17 cellular contexts compared by ENCODE assay signal in genomic region chr5:157598350-157598936, GRCh38. TPM values are rescaled to one million over a fixed set of nuclear protein-coding genes. Genes with fewer than 3 reads are reported as not detected.
A peak's percentile ranks its signal among the peaks of the same experiment; 100 is the strongest.
DNase-seq lines count a peak whose midpoint lies in the region; ATAC-seq and TF ChIP-seq lines count a peak whose summit lies in the region.
"Had no signal": no experiment of that assay in that cellular context is flagged by ENCODE, and none has a peak within 500 bp of the region (broad histone marks: within the 10 kb centered on the region; RNA-seq: fewer than 3 reads in every experiment).

No MANE protein-coding gene starts in this region.

- intact Hi-C loops in transverse colon (cut with DNase I; ENCODE audit: low total_unique reads) = no loop called here

- H3K4me1 ChIP-seq in transverse colon = peaks cover 0 to 12% (median 0%) of the 10 kb centered on the region in 4 donors
- H3K4me1 ChIP-seq: sigmoid colon had no signal

- peaks cover 7% of the 10 kb centered on the region for H3K9me3 Mint-ChIP-seq in T-helper 2 cell treated with Interferon-gamma antibody and Interleukin-4, amounts not matched to agents 5 μg/mL and 100 μg/mL, for 36 hours
- H3K9me3 Mint-ChIP-seq in IgD-negative memory B cell = no peaks in the 10 kb centered on the region
- H3K9me3 Mint-ChIP-seq in activated naive CD8-positive, alpha-beta T cell treated with anti-CD3 and anti-CD28 coated beads, Interleukin-2, amount 10 ng/mL, durations not matched to agents 7 days and 5 days = peaks cover 2% of the 10 kb centered on the region
- H3K9me3 Mint-ChIP-seq: brain, nephron had no signal

- 54 to 91% methylated on average over 2 of the region's 2 CpGs for WGBS in transverse colon (ENCODE audit: low coverage in 1 of 2), 2 donors

- no peak for TF ChIP-seq CTCF in transverse colon (IDR thresholded peaks at IDR 0.05)

- peak; percentile 17 for ATAC-seq in GM19468 (IDR thresholded peaks at IDR 0.05; ENCODE audit: extremely low read depth, unreplicated experiment)
- ATAC-seq in activated naive CD8-positive, alpha-beta T cell treated with anti-CD3 and anti-CD28 coated beads, Interleukin-2, amount 10 ng/mL, durations not matched to agents 7 days and 5 days (ENCODE audit: low read depth) = no peak

- H3K9me3 ChIP-seq in transverse colon = no peaks in the 10 kb centered on the region
- H3K9me3 ChIP-seq: sigmoid colon had no signal

- in situ Hi-C loops in transverse colon (cut with MboI; ENCODE audit: low pct_ligation_motif_present in 1 of 4, low pct_unique_long_range_greater_than_20kb in 1 of 4, low sequenced_read_pairs in 3 of 4) = no loop called here

- H3K27me3 ChIP-seq in transverse colon = no peaks in the 10 kb centered on the region
- H3K27me3 ChIP-seq: sigmoid colon had no signal

- H3K36me3 Mint-ChIP-seq in T-helper 2 cell treated with Interferon-gamma antibody and Interleukin-4, amounts not matched to agents 5 μg/mL and 100 μg/mL, for 36 hours (ENCODE audit: low read depth) = peaks cover 10% of the 10 kb centered on the region
- H3K36me3 Mint-ChIP-seq in IgD-negative memory B cell = peaks cover 4% of the 10 kb centered on the region
- peaks cover 20% of the 10 kb centered on the region for H3K36me3 Mint-ChIP-seq in activated naive CD8-positive, alpha-beta T cell treated with anti-CD3 and anti-CD28 coated beads, Interleukin-2, amount 10 ng/mL, durations not matched to agents 7 days and 5 days
- H3K36me3 Mint-ChIP-seq: brain had no signal

- POLR2A ChIA-PET in activated naive CD8-positive, alpha-beta T cell treated with anti-CD3 and anti-CD28 coated beads, Interleukin-2, amount 10 ng/mL, durations not matched to agents 7 days and 5 days (lab: Charles Lee) = interaction anchor here (0.9 kb wide), 1 partner anchor 10 kb away, joined by 3 read pairs; no protein-coding TSS in a partner anchor

- peaks cover 88% of the 10 kb centered on the region for H3K4me1 Mint-ChIP-seq in T-helper 2 cell treated with Interferon-gamma antibody and Interleukin-4, amounts not matched to agents 5 μg/mL and 100 μg/mL, for 36 hours (ENCODE audit: low read depth)
- peaks cover 64 to 80% (median 73%) of the 10 kb centered on the region in 3 donors for H3K4me1 Mint-ChIP-seq in IgD-negative memory B cell
- H3K4me1 Mint-ChIP-seq in activated naive CD8-positive, alpha-beta T cell treated with anti-CD3 and anti-CD28 coated beads, Interleukin-2, amount 10 ng/mL, durations not matched to agents 7 days and 5 days = peaks cover 76% of the 10 kb centered on the region

- DNase-seq in T-helper 2 cell treated with Interferon-gamma antibody and Interleukin-4, amounts not matched to agents 5 μg/mL and 100 μg/mL, for 36 hours (ENCODE audit: low spot score) = no peak
- DNase-seq in T-helper 2 cell (no peak), transverse colon (no peak), HuH-7.5 (ENCODE audit: low spot score) (no peak), NCI-H69 (lab: John Stamatoyannopoulos, UW) (no peak)
- no peak for DNase-seq in activated naive CD8-positive, alpha-beta T cell treated with anti-CD3 and anti-CD28 coated beads, Interleukin-2, amount 10 ng/mL, durations not matched to agents 7 days and 5 days
- DNase-seq: 8988T; effector memory CD4-positive, alpha-beta T cell; foreskin melanocyte; kidney glomerular epithelial cell; NCI-H1930; sigmoid colon; trophoblast cell had no signal

- H3K36me3 ChIP-seq in transverse colon = no peaks in the 10 kb centered on the region
- H3K36me3 ChIP-seq: sigmoid colon had no signal

- peak overlapping the region; percentile 9 for H3K4me3 Mint-ChIP-seq in T-helper 2 cell treated with Interferon-gamma antibody and Interleukin-4, amounts not matched to agents 5 μg/mL and 100 μg/mL, for 36 hours
- H3K4me3 Mint-ChIP-seq in IgD-negative memory B cell = peak overlapping the region in 3 of 4 donors; percentile 31 to 67 (median 63)
- peak overlapping the region; percentile 27 for H3K4me3 Mint-ChIP-seq in activated naive CD8-positive, alpha-beta T cell treated with anti-CD3 and anti-CD28 coated beads, Interleukin-2, amount 10 ng/mL, durations not matched to agents 7 days and 5 days
- H3K4me3 Mint-ChIP-seq: brain, nephron had no signal

- peak overlapping the region; percentile 60 for H3K27ac Mint-ChIP-seq in T-helper 2 cell treated with Interferon-gamma antibody and Interleukin-4, amounts not matched to agents 5 μg/mL and 100 μg/mL, for 36 hours
- peak overlapping the region; percentile 91 to 94 (median 93) for H3K27ac Mint-ChIP-seq in IgD-negative memory B cell
- peak overlapping the region; percentile 35 for H3K27ac Mint-ChIP-seq in activated naive CD8-positive, alpha-beta T cell treated with anti-CD3 and anti-CD28 coated beads, Interleukin-2, amount 10 ng/mL, durations not matched to agents 7 days and 5 days
- H3K27ac Mint-ChIP-seq: brain, nephron had no signal

- TF ChIP-seq POLR2A in transverse colon (IDR thresholded peaks at IDR 0.05) = no peak

- H3K27ac ChIP-seq in transverse colon = peak overlapping the region in 1 of 4 donors; percentile 27
- H3K27ac ChIP-seq: sigmoid colon had no signal

- TF ChIP-seq EP300 in transverse colon (IDR thresholded peaks at IDR 0.05; ENCODE audit: low read depth) = no peak

- H3K27me3 Mint-ChIP-seq in T-helper 2 cell treated with Interferon-gamma antibody and Interleukin-4, amounts not matched to agents 5 μg/mL and 100 μg/mL, for 36 hours (ENCODE audit: low read depth) = no peaks in the 10 kb centered on the region
- no peaks in the 10 kb centered on the region for H3K27me3 Mint-ChIP-seq in IgD-negative memory B cell
- no peaks in the 10 kb centered on the region for H3K27me3 Mint-ChIP-seq in activated naive CD8-positive, alpha-beta T cell treated with anti-CD3 and anti-CD28 coated beads, Interleukin-2, amount 10 ng/mL, durations not matched to agents 7 days and 5 days
- H3K27me3 Mint-ChIP-seq: brain had no signal

- H3K4me3 ChIP-seq in transverse colon = no peak overlapping the region
- H3K4me3 ChIP-seq: sigmoid colon had no signal

RNA-seq across cellular contexts. Expression of gene ADAM19, which starts 22.9 kb away (rescaled TPM):
- polyA plus RNA-seq in IgD-negative memory B cell = 45.1 TPM
- 10 to 100 TPM; 28.3 to 29.0 TPM for total RNA-seq in activated naive CD8-positive, alpha-beta T cell treated with anti-CD3 and anti-CD28 coated beads, Interleukin-2, amount 10 ng/mL, durations not matched to agents 7 days and 5 days
- total RNA-seq in transverse colon = 10 to 100 TPM in 3 of 4 donors, 1 to 10 TPM in 1; 4.0 to 28.1 (median 15.1) TPM

RNA-seq across cellular contexts. Expression of gene SOX30, which starts 53.8 kb away (rescaled TPM):
- polyA plus RNA-seq in IgD-negative memory B cell = 0.81 TPM
- under 1 TPM in 1 of 2 experiments, not detected in 1; 0.09 TPM for total RNA-seq in activated naive CD8-positive, alpha-beta T cell treated with anti-CD3 and anti-CD28 coated beads, Interleukin-2, amount 10 ng/mL, durations not matched to agents 7 days and 5 days
- total RNA-seq in transverse colon = under 1 TPM in 2 of 4 donors, not detected in 2; 0.16 to 0.75 TPM

Comparison
In these comparisons a context has a peak if more than half of its experiments do, and no peak if none do; other contexts are left out.
1. H3K27ac Mint-ChIP-seq: peak in every context shown above with its lines; median percentile 93 in IgD-negative memory B cell; 60 in T-helper 2 cell treated with Interferon-gamma antibody and Interleukin-4, amounts not matched to agents 5 μg/mL and 100 μg/mL, for 36 hours; 35 in activated naive CD8-positive, alpha-beta T cell treated with anti-CD3 and anti-CD28 coated beads, Interleukin-2, amount 10 ng/mL, durations not matched to agents 7 days and 5 days.
2. H3K4me3 Mint-ChIP-seq: peak in every context shown above with its lines; median percentile 63 in IgD-negative memory B cell; 27 in activated naive CD8-positive, alpha-beta T cell treated with anti-CD3 and anti-CD28 coated beads, Interleukin-2, amount 10 ng/mL, durations not matched to agents 7 days and 5 days; 9 in T-helper 2 cell treated with Interferon-gamma antibody and Interleukin-4, amounts not matched to agents 5 μg/mL and 100 μg/mL, for 36 hours.